8 cellular contexts compared by ENCODE assay signal in genomic region chr6:27374824-27375612, GRCh38. TPM values are rescaled to one million over a fixed set of nuclear protein-coding genes. Genes with fewer than 3 reads are reported as not detected.
DNase-seq lines count a peak whose midpoint lies in the region; ATAC-seq and TF ChIP-seq lines count a peak whose summit lies in the region.

No MANE protein-coding gene starts in this region.

- H3K9me3 ChIP-seq in neutrophil: no peaks in the 10 kb centered on the region

- DNase-seq in DMS79 treated with DMSO at 0.1 percent for 48 hours (lab: John Stamatoyannopoulos, UW): peak; percentile 60
- DNase-seq in SK-MEL-5 (ENCODE audit: low read depth, low spot score): peak; percentile 61
- DNase-seq in glutamatergic neuron: peak; percentile 76
- peak; percentile 30 for DNase-seq in stromal cell of bone marrow (ENCODE audit: low read depth)

- ATAC-seq in HG03460 (IDR thresholded peaks at IDR 0.05; ENCODE audit: unreplicated experiment): peak; percentile 87
- no peak for ATAC-seq in GM18861 (IDR thresholded peaks at IDR 0.05; ENCODE audit: unreplicated experiment)

- TF ChIP-seq CTCF in glutamatergic neuron (IDR thresholded peaks at IDR 0.05; ENCODE audit: partially characterized antibody, unreplicated experiment): no peak
- TF ChIP-seq CTCF in neutrophil (IDR thresholded peaks at IDR 0.05): no peak

- H3K9me3 Mint-ChIP-seq in activated naive CD8-positive, alpha-beta T cell (ENCODE audit: low read depth): no peaks in the 10 kb centered on the region
- no peaks in the 10 kb centered on the region for H3K9me3 Mint-ChIP-seq in glutamatergic neuron (ENCODE audit: unreplicated experiment)

- peaks cover 38% of the 10 kb centered on the region for H3K27me3 ChIP-seq in neutrophil

- peak overlapping the region; percentile 80 for H3K27ac Mint-ChIP-seq in activated naive CD8-positive, alpha-beta T cell
- peak overlapping the region; percentile 67 for H3K27ac Mint-ChIP-seq in glutamatergic neuron (ENCODE audit: unreplicated experiment)

- in situ Hi-C loops in SK-MEL-5 (cut with HindIII; ENCODE audit: low pct_unique_long_range_greater_than_20kb, low sequenced_read_pairs): loop anchor here (5.0 kb wide), 1 partner anchor 38 kb away; no protein-coding TSS in a partner anchor

- peaks cover under 1% of the 10 kb centered on the region for H3K27me3 Mint-ChIP-seq in activated naive CD8-positive, alpha-beta T cell
- peaks cover 2% of the 10 kb centered on the region for H3K27me3 Mint-ChIP-seq in glutamatergic neuron (ENCODE audit: unreplicated experiment)

- H3K36me3 ChIP-seq in neutrophil: no peaks in the 10 kb centered on the region

- peak overlapping the region; percentile 20 to 23 for H3K4me3 ChIP-seq in neutrophil (ENCODE audit: low read depth in 1 of 2, low read length in 1 of 2)

- H3K27ac ChIP-seq in neutrophil: no peak overlapping the region

- peaks cover 12 to 15% of the 10 kb centered on the region in 2 experiments for H3K4me1 ChIP-seq in neutrophil (ENCODE audit: control insufficient read depth in 1 of 2, insufficient read depth in 1 of 2, low read depth in 1 of 2, low read length in 1 of 2)

- H3K4me1 Mint-ChIP-seq in activated naive CD8-positive, alpha-beta T cell (ENCODE audit: low read depth): peaks cover 21% of the 10 kb centered on the region
- no peaks in the 10 kb centered on the region for H3K4me1 Mint-ChIP-seq in glutamatergic neuron (ENCODE audit: low read depth, unreplicated experiment)

- H3K36me3 Mint-ChIP-seq in activated naive CD8-positive, alpha-beta T cell: no peaks in the 10 kb centered on the region
- no peaks in the 10 kb centered on the region for H3K36me3 Mint-ChIP-seq in glutamatergic neuron (ENCODE audit: unreplicated experiment)

- H3K4me3 Mint-ChIP-seq in activated naive CD8-positive, alpha-beta T cell: peak overlapping the region; percentile 91
- peak overlapping the region; percentile 90 for H3K4me3 Mint-ChIP-seq in glutamatergic neuron (ENCODE audit: unreplicated experiment)

RNA-seq across cellular contexts. Expression of gene ZNF391, which starts 13.5 kb away (rescaled TPM):
- 1.7 and 2.7 TPM in 2 replicates for total RNA-seq in SK-MEL-5 (2014; rRNA removed; shearing (Covaris generic))
- polyA plus RNA-seq in SK-MEL-5 (2015; cell fraction: cytosol; rRNA removed): 3.6 and 4.2 TPM in 2 replicates
- polyA plus RNA-seq in SK-MEL-5 (2015; cell fraction: nucleus; rRNA removed): 5.3 and 7.5 TPM in 2 replicates
- total RNA-seq in glutamatergic neuron (ENCODE audit: unreplicated experiment): 8.3 TPM
